In the genomic region with DNA sequence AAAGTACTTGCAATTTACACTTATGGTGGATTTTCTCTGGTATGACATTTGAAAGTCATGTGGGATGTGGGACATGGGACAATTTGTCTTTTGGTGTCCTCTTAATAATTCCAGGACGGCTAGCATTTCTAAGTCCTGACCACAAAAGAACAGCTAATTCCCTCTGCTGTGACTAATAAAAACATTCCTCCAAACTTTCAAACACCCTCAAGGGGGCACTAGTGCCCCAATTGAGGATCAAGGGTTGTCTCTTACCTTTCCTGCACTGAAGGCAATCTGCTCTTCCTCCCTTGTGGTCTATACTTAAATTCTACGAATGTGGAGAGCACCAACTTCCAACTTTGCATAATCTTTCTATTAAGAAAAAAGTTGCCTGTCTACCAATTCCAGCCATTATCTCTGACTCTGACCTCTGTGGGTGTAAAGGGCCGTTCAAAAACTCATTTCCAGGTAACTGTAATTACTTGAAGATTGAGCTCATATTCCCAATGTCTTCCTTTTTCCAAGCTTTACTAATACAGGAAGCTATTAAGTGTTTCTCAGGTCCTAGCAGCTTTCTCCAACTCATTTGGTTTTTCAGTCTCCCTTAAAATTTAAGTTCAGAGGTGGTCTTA, we compare ENCODE assay signal across 8 cellular contexts.
DNase-seq lines count a peak whose midpoint lies in the region; ATAC-seq and TF ChIP-seq lines count a peak whose summit lies in the region.

No MANE protein-coding gene starts in this region.

- no peaks in the 10 kb centered on the region for H4K20me1 ChIP-seq in smooth muscle cell (ENCODE audit: low read depth)

- 40% methylated on average over 3 of the region's 3 CpGs for WGBS in smooth muscle cell (ENCODE audit: low lambda C conversion rate)

- DNase-seq in Ammon's horn (ENCODE audit: low spot score): peak; percentile 39
- DNase-seq in NT2/D1 (ENCODE audit: low read depth, low spot score): peak; percentile 83
- DNase-seq in activated T-helper 2 cell treated with anti-CD3 and anti-CD28 coated beads, Interferon-gamma antibody, Interleukin-2, Interleukin-4, amounts not matched to agents 10 μg/mL and 5 μg/mL and 100 μg/mL, durations not matched to agents 14 hours and 24 hours and 36 hours (ENCODE audit: low spot score): peak; percentile 37
- peak in 24 of 42 donors; percentile 9 to 62 (median 33) for DNase-seq in head of caudate nucleus
- DNase-seq in smooth muscle cell (lab: John Stamatoyannopoulos, UW; ENCODE audit: unreplicated experiment): no peak
- no peak for DNase-seq in COR-L47 (lab: John Stamatoyannopoulos, UW)

- intact Hi-C loops in activated T-helper 2 cell treated with anti-CD3 and anti-CD28 coated beads, Interferon-gamma antibody, Interleukin-2, Interleukin-4, amounts not matched to agents 10 μg/mL and 5 μg/mL and 100 μg/mL, durations not matched to agents 14 hours and 24 hours and 36 hours (cut with micrococcal nuclease): loop anchor here (1.0 to 5.0 kb wide), 4 partner anchors 48 to 324 kb away; no protein-coding TSS in a partner anchor
- intact Hi-C loops in head of caudate nucleus (cut with DNase I): no loop called here

- no peaks in the 10 kb centered on the region for H3K9me3 Mint-ChIP-seq in activated T-helper 2 cell treated with anti-CD3 and anti-CD28 coated beads, Interferon-gamma antibody, Interleukin-2, Interleukin-4, amounts not matched to agents 10 μg/mL and 5 μg/mL and 100 μg/mL, durations not matched to agents 14 hours and 24 hours and 36 hours

- H3K9me3 ChIP-seq in NT2/D1 (ENCODE audit: insufficient read depth, low read length): peaks cover 9% of the 10 kb centered on the region; the same call in 1 of the 2 replicates
- peaks cover 5% of the 10 kb centered on the region for H3K9me3 ChIP-seq in smooth muscle cell (replicated peaks; ENCODE audit: low read depth)

- H3K9ac ChIP-seq in NT2/D1 (ENCODE audit: insufficient read length, low read depth): no peak overlapping the region
- H3K9ac ChIP-seq in smooth muscle cell (ENCODE audit: low read depth): no peak overlapping the region

- H3K4me3 Mint-ChIP-seq in activated T-helper 2 cell treated with anti-CD3 and anti-CD28 coated beads, Interferon-gamma antibody, Interleukin-2, Interleukin-4, amounts not matched to agents 10 μg/mL and 5 μg/mL and 100 μg/mL, durations not matched to agents 14 hours and 24 hours and 36 hours (ENCODE audit: low read depth): no peak overlapping the region

- ATAC-seq in GM18861 (IDR thresholded peaks at IDR 0.05; ENCODE audit: unreplicated experiment) (peak; percentile 71), HG03066 (IDR thresholded peaks at IDR 0.05; ENCODE audit: low read depth, unreplicated experiment) (peak; percentile 60)

- H3K79me2 ChIP-seq in smooth muscle cell (ENCODE audit: low read depth): no peaks in the 10 kb centered on the region

- no peaks in the 10 kb centered on the region for H3K4me1 ChIP-seq in NT2/D1 (ENCODE audit: insufficient read depth, insufficient read length)
- no peaks in the 10 kb centered on the region for H3K4me1 ChIP-seq in smooth muscle cell (ENCODE audit: low read depth)

- H3K27me3 ChIP-seq in NT2/D1 (ENCODE audit: insufficient read depth, insufficient read length): no peaks in the 10 kb centered on the region
- no peaks in the 10 kb centered on the region for H3K27me3 ChIP-seq in smooth muscle cell (ENCODE audit: low read depth)

- TF ChIP-seq CTCF in smooth muscle cell (IDR thresholded peaks at IDR 0.05; ENCODE audit: borderline replicate concordance, insufficient read depth, poor library complexity, severe bottlenecking): peak; percentile 54

- H3K36me3 Mint-ChIP-seq in activated T-helper 2 cell treated with anti-CD3 and anti-CD28 coated beads, Interferon-gamma antibody, Interleukin-2, Interleukin-4, amounts not matched to agents 10 μg/mL and 5 μg/mL and 100 μg/mL, durations not matched to agents 14 hours and 24 hours and 36 hours (ENCODE audit: low read depth): no peaks in the 10 kb centered on the region

- no peaks in the 10 kb centered on the region for H3F3A ChIP-seq in smooth muscle cell (ENCODE audit: low read depth)

- no peaks in the 10 kb centered on the region for H3K36me3 ChIP-seq in NT2/D1 (ENCODE audit: insufficient read depth, insufficient read length, low read length)
- no peaks in the 10 kb centered on the region for H3K36me3 ChIP-seq in smooth muscle cell (ENCODE audit: low read depth)

- no peak overlapping the region for H3K4me2 ChIP-seq in smooth muscle cell

- no peak overlapping the region for H3K27ac ChIP-seq in smooth muscle cell (ENCODE audit: low read depth)

- peaks cover 12% of the 10 kb centered on the region for H3K4me1 Mint-ChIP-seq in activated T-helper 2 cell treated with anti-CD3 and anti-CD28 coated beads, Interferon-gamma antibody, Interleukin-2, Interleukin-4, amounts not matched to agents 10 μg/mL and 5 μg/mL and 100 μg/mL, durations not matched to agents 14 hours and 24 hours and 36 hours (ENCODE audit: low read depth)

- H3K4me3 ChIP-seq in NT2/D1 (ENCODE audit: insufficient read length, low read depth): no peak overlapping the region
- H3K4me3 ChIP-seq in smooth muscle cell: no peak overlapping the region

- peaks cover 23% of the 10 kb centered on the region for H3K27me3 Mint-ChIP-seq in activated T-helper 2 cell treated with anti-CD3 and anti-CD28 coated beads, Interferon-gamma antibody, Interleukin-2, Interleukin-4, amounts not matched to agents 10 μg/mL and 5 μg/mL and 100 μg/mL, durations not matched to agents 14 hours and 24 hours and 36 hours (ENCODE audit: low read depth)

- no peak overlapping the region for H2AFZ ChIP-seq in smooth muscle cell (ENCODE audit: low read depth)

- no peak overlapping the region for H3K27ac Mint-ChIP-seq in activated T-helper 2 cell treated with anti-CD3 and anti-CD28 coated beads, Interferon-gamma antibody, Interleukin-2, Interleukin-4, amounts not matched to agents 10 μg/mL and 5 μg/mL and 100 μg/mL, durations not matched to agents 14 hours and 24 hours and 36 hours

Comparison
In these comparisons a context has a peak if more than half of its experiments do, and no peak if none do; other contexts are left out.
1. DNase-seq: peak in Ammon's horn (single experiment), NT2/D1 (single experiment), activated T-helper 2 cell treated with anti-CD3 and anti-CD28 coated beads, Interferon-gamma antibody, Interleukin-2, Interleukin-4, amounts not matched to agents 10 μg/mL and 5 μg/mL and 100 μg/mL, durations not matched to agents 14 hours and 24 hours and 36 hours (single experiment) and head of caudate nucleus (24 of 42); none in smooth muscle cell (single experiment) and COR-L47 (single experiment).